9 cellular contexts compared by ENCODE assay signal in genomic region chr3:172635588-172635987, GRCh38.
DNase-seq lines count a peak whose midpoint lies in the region; ATAC-seq lines count a peak whose summit lies in the region.
"Had no signal": no experiment of that assay in that cellular context is flagged by ENCODE, and none has a peak within 500 bp of the region (broad histone marks: within the 10 kb centered on the region; RNA-seq: fewer than 3 reads in every experiment).

No MANE protein-coding gene starts in this region.

- no peak for DNase-seq in activated T-cell treated with anti-CD3 and anti-CD28 coated beads, Interleukin-2, amount 50 U/mL, for 4 hours
- DNase-seq in activated T-cell treated with anti-CD3 and anti-CD28 coated beads, Interleukin-2, amount 50 U/mL, for 1 hour, result no peak
- DNase-seq in SJSA1 (ENCODE audit: low read depth in 1 of 2, low spot score in 2 of 2) (no peak), neuronal stem cell (ENCODE audit: low spot score) (no peak), NCI-H446 treated with DMSO at 0.1 percent for 48 hours (lab: John Stamatoyannopoulos, UW) (no peak), SKM-1 (lab: John Stamatoyannopoulos, UW; ENCODE audit: unreplicated experiment) (no peak)
- DNase-seq in stimulated activated CD8-positive, alpha-beta memory T cell treated with anti-CD3 and anti-CD28 coated beads, Interleukin-4, amount 100 ng/mL, for 48 hours, result peak; percentile 30

- no peak overlapping the region for H2BK12ac ChIP-seq in neuronal stem cell (ENCODE audit: low read length)

- H3K27me3 ChIP-seq in SJSA1 (replicated peaks), result no peaks in the 10 kb centered on the region
- no peaks in the 10 kb centered on the region for H3K27me3 ChIP-seq in neuronal stem cell (ENCODE audit: control insufficient read depth in 3 of 3, insufficient read depth in 3 of 3, low read depth in 1 of 3, low read length in 3 of 3)
- H3K27me3 ChIP-seq: BLaER1 had no signal

- H3K4me3 Mint-ChIP-seq in activated T-cell treated with anti-CD3 and anti-CD28 coated beads, Interleukin-2, amount 50 U/mL, for 4 hours, result no peak overlapping the region

- H4K8ac ChIP-seq in neuronal stem cell (ENCODE audit: low read depth, low read length), result no peak overlapping the region

- no peaks in the 10 kb centered on the region for H3K9me3 Mint-ChIP-seq in activated T-cell treated with anti-CD3 and anti-CD28 coated beads, Interleukin-2, amount 50 U/mL, for 4 hours

- H2AK5ac ChIP-seq in neuronal stem cell (ENCODE audit: low read depth, low read length), result no peak overlapping the region

- H4K91ac ChIP-seq in neuronal stem cell (ENCODE audit: low read depth, low read length, poor library complexity), result no peak overlapping the region

- peak; percentile 82 to 89 for ATAC-seq in activated T-cell treated with anti-CD3 and anti-CD28 coated beads, Interleukin-2, amount 50 U/mL, for 4 hours
- ATAC-seq in HG02870 (IDR thresholded peaks at IDR 0.05; ENCODE audit: unreplicated experiment), result peak; percentile 99

- H3K23ac ChIP-seq in neuronal stem cell (ENCODE audit: low read depth, low read length, poor library complexity), result no peak overlapping the region

- no peaks in the 10 kb centered on the region for H3K79me1 ChIP-seq in neuronal stem cell (ENCODE audit: low read depth, low read length)

- WGBS in neuronal stem cell (ENCODE audit: extremely low coverage in 2 of 2, insufficient read length in 2 of 2, insufficient replicate concordance in 1 of 2), 2 donors, result no CpG with 5 or more reads among the region's 3 CpGs

- H3K9ac ChIP-seq in neuronal stem cell (ENCODE audit: low read depth, low read length, poor library complexity), result no peak overlapping the region
- H3K9ac ChIP-seq: BLaER1 had no signal

- H3K4ac ChIP-seq in neuronal stem cell (ENCODE audit: low read length), result no peak overlapping the region

- no peak overlapping the region for H2AFZ ChIP-seq in neuronal stem cell (ENCODE audit: low read length)

- no peaks in the 10 kb centered on the region for H3K27me3 Mint-ChIP-seq in activated T-cell treated with anti-CD3 and anti-CD28 coated beads, Interleukin-2, amount 50 U/mL, for 4 hours (ENCODE audit: low read depth)

- H2BK120ac ChIP-seq in neuronal stem cell (ENCODE audit: low read depth, low read length), result no peak overlapping the region

- no peak overlapping the region for H3K4me3 ChIP-seq in SJSA1
- no peak overlapping the region for H3K4me3 ChIP-seq in neuronal stem cell (ENCODE audit: low read length in 2 of 2)
- H3K4me3 ChIP-seq: BLaER1 had no signal

- no peak overlapping the region for H2BK5ac ChIP-seq in neuronal stem cell (ENCODE audit: low read length)

- no peak overlapping the region for H3K14ac ChIP-seq in neuronal stem cell (ENCODE audit: low read length)

- no peak overlapping the region for H2BK15ac ChIP-seq in neuronal stem cell (ENCODE audit: low read length)

- no peak overlapping the region for H3K18ac ChIP-seq in neuronal stem cell (ENCODE audit: low read length)

- H3K36me3 ChIP-seq in SJSA1 (peaks cover 54% of the 10 kb centered on the region), neuronal stem cell (replicated peaks in 1 of 2; ENCODE audit: control insufficient read depth in 2 of 2, insufficient read depth in 2 of 2, low read length in 2 of 2) (peaks cover 0 to 5% of the 10 kb centered on the region in 2 donors)

- H3K9me3 ChIP-seq in SJSA1 (replicated peaks) (no peaks in the 10 kb centered on the region), neuronal stem cell (replicated peaks in 1 of 2; ENCODE audit: control insufficient read depth in 2 of 2, insufficient read depth in 1 of 2, low read depth in 1 of 2, low read length in 2 of 2) (no peaks in the 10 kb centered on the region)
- H3K9me3 ChIP-seq: BLaER1 had no signal

- no peak overlapping the region for H3K4me2 ChIP-seq in neuronal stem cell (ENCODE audit: insufficient read depth, low read length, poor library complexity, severe bottlenecking)
- H3K4me2 ChIP-seq: BLaER1 had no signal

- peaks cover 7% of the 10 kb centered on the region for H3K4me1 Mint-ChIP-seq in activated T-cell treated with anti-CD3 and anti-CD28 coated beads, Interleukin-2, amount 50 U/mL, for 4 hours (ENCODE audit: low read depth)

- H3K36me3 Mint-ChIP-seq in activated T-cell treated with anti-CD3 and anti-CD28 coated beads, Interleukin-2, amount 50 U/mL, for 4 hours (ENCODE audit: insufficient read depth), result peaks cover 6% of the 10 kb centered on the region

- H3K4me1 ChIP-seq in SJSA1 (replicated peaks) (peaks cover 12% of the 10 kb centered on the region), neuronal stem cell (ENCODE audit: control insufficient read depth in 2 of 2, insufficient read depth in 1 of 2, low read depth in 1 of 2, low read length in 2 of 2) (no peaks in the 10 kb centered on the region)
- H3K4me1 ChIP-seq: BLaER1 had no signal

- H3K27ac ChIP-seq in SJSA1 (0 out of 2 replicates have a peak overlapping the region, but pooled peaks have one; percentile 21), neuronal stem cell (replicated peaks; ENCODE audit: low read length) (no peak overlapping the region)
- H3K27ac ChIP-seq: BLaER1 had no signal
